ENCODE assay signal across 9 cellular contexts in genomic region chr5:14414615-14415515, GRCh38.
DNase-seq lines count a peak whose midpoint lies in the region; ATAC-seq and TF ChIP-seq lines count a peak whose summit lies in the region.
"Had no signal": no experiment of that assay in that cellular context is flagged by ENCODE, and none has a peak within 500 bp of the region (broad histone marks: within the 10 kb centered on the region; RNA-seq: fewer than 3 reads in every experiment).

No MANE protein-coding gene starts in this region.

- H3K4me3 ChIP-seq in esophagus muscularis mucosa, result no peak overlapping the region

- H3K9me3 ChIP-seq in esophagus muscularis mucosa, result no peaks in the 10 kb centered on the region

- no peaks in the 10 kb centered on the region; the same call in 1 of the 2 replicates for H3K9me3 Mint-ChIP-seq in HFFc6
- H3K9me3 Mint-ChIP-seq in natural killer cell treated with Interleukin-12 subunit alpha and Interleukin-12 subunit beta and Interleukin-15 and Interleukin-18, amount 100 ng/mL, for 72 hours, result no peaks in the 10 kb centered on the region

- H3K27ac Mint-ChIP-seq in HFFc6, result peak overlapping the region; percentile 90
- H3K27ac Mint-ChIP-seq in natural killer cell treated with Interleukin-12 subunit alpha and Interleukin-12 subunit beta and Interleukin-15 and Interleukin-18, amount 100 ng/mL, for 72 hours, result peak overlapping the region; percentile 43 to 81

- peak; percentile 69 for ATAC-seq in GM18520 (IDR thresholded peaks at IDR 0.05; ENCODE audit: unreplicated experiment)
- ATAC-seq in natural killer cell treated with Interleukin-12 subunit alpha and Interleukin-12 subunit beta and Interleukin-15 and Interleukin-18, amount 100 ng/mL, for 72 hours, result peak; percentile 54 to 84

- peaks cover 74% of the 10 kb centered on the region for H3K36me3 Mint-ChIP-seq in HFFc6 (ENCODE audit: low read depth)
- H3K36me3 Mint-ChIP-seq in natural killer cell treated with Interleukin-12 subunit alpha and Interleukin-12 subunit beta and Interleukin-15 and Interleukin-18, amount 100 ng/mL, for 72 hours, result no peaks in the 10 kb centered on the region

- H3K27me3 ChIP-seq in esophagus muscularis mucosa, result no peaks in the 10 kb centered on the region

- H3K4me1 ChIP-seq in esophagus muscularis mucosa, result peaks cover 0 to 32% (median 23%) of the 10 kb centered on the region in 4 donors

- peaks cover 12 to 88% (median 67%) of the 10 kb centered on the region in 4 donors for H3K36me3 ChIP-seq in esophagus muscularis mucosa

- H3K27ac ChIP-seq in esophagus muscularis mucosa (replicated peaks in 1 of 4), result no peak overlapping the region

- DNase-seq in HFFc6 (no peak), NCI-H2107 treated with DMSO at 0.1 percent for 48 hours (lab: John Stamatoyannopoulos, UW; ENCODE audit: unreplicated experiment) (no peak), DMS153 (lab: John Stamatoyannopoulos, UW) (no peak), esophagus muscularis mucosa (ENCODE audit: extremely low spot score) (no peak)
- peak; percentile 53 for DNase-seq in activated CD4-positive, CD25-positive, alpha-beta regulatory T cell treated with anti-CD3 and anti-CD28 coated beads, Interleukin-2, amount 50 U/mL, for 72 hours
- no peak for DNase-seq in natural killer cell treated with Interleukin-12 subunit alpha and Interleukin-12 subunit beta and Interleukin-15 and Interleukin-18, amount 100 ng/mL, for 72 hours (ENCODE audit: low spot score)
- no peak for DNase-seq in effector CD4-positive, alpha-beta T cell
- DNase-seq: NCI-H774 had no signal

- H3K4me1 Mint-ChIP-seq in HFFc6 (ENCODE audit: low read depth), result peaks cover 94% of the 10 kb centered on the region
- H3K4me1 Mint-ChIP-seq in natural killer cell treated with Interleukin-12 subunit alpha and Interleukin-12 subunit beta and Interleukin-15 and Interleukin-18, amount 100 ng/mL, for 72 hours (ENCODE audit: low read depth in 2 of 2), result peaks cover 0 to 51% of the 10 kb centered on the region in 2 donors

- TF ChIP-seq CTCF in HFFc6 (IDR thresholded peaks at IDR 0.05), result no peak
- no peak for TF ChIP-seq CTCF in esophagus muscularis mucosa (IDR thresholded peaks at IDR 0.05)

- TF ChIP-seq POLR2A in esophagus muscularis mucosa (IDR thresholded peaks at IDR 0.05; ENCODE audit: low read depth), result no peak

- 95% methylated on average over 22 of the region's 22 CpGs for WGBS in esophagus muscularis mucosa

- no peak for TF ChIP-seq EP300 in esophagus muscularis mucosa (IDR thresholded peaks at IDR 0.05)

- intact Hi-C loops in esophagus muscularis mucosa (cut with DNase I), result no loop called here

- peak overlapping the region; percentile 28; the same call in 1 of the 2 replicates for H3K4me3 Mint-ChIP-seq in HFFc6
- H3K4me3 Mint-ChIP-seq in natural killer cell treated with Interleukin-12 subunit alpha and Interleukin-12 subunit beta and Interleukin-15 and Interleukin-18, amount 100 ng/mL, for 72 hours, result peak overlapping the region; percentile 82

- peaks cover 52% of the 10 kb centered on the region for H3K27me3 Mint-ChIP-seq in HFFc6 (ENCODE audit: insufficient read depth)
- H3K27me3 Mint-ChIP-seq in natural killer cell treated with Interleukin-12 subunit alpha and Interleukin-12 subunit beta and Interleukin-15 and Interleukin-18, amount 100 ng/mL, for 72 hours, result no peaks in the 10 kb centered on the region
